Comparison of ENCODE assay signal across 22 cellular contexts in the genomic region with DNA sequence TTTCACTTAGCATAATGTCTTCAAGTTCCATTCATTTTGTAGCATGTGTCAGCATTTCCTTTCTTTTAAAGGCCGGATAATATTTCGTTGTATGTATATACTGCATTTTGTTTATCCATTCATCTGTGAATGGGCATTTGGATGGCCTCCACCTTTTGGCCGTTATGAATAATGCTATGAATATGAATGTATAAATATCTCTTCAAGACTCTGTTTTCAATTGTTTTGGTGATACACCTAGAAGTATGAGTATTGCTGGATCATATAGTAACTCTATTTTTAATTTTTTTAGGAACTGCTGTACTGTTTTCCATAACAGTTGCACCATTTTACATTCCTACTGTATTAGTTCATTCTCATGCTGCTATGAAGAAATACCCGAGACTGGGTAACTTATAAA.
A peak's percentile ranks its signal among the peaks of the same experiment; 100 is the strongest.
DNase-seq lines count a peak whose midpoint lies in the region; ATAC-seq, FAIRE-seq and TF ChIP-seq lines count a peak whose summit lies in the region.
"Had no signal": no experiment of that assay in that cellular context is flagged by ENCODE, and none has a peak within 500 bp of the region (broad histone marks: within the 10 kb centered on the region; RNA-seq: fewer than 3 reads in every experiment).

No MANE protein-coding gene starts in this region.

- H3K27ac ChIP-seq in fibroblast of lung (ENCODE audit: insufficient read depth, low read length) (peak overlapping the region; percentile 45), mesenchymal stem cell (ENCODE audit: low read length, poor library complexity, severe bottlenecking) (no peak overlapping the region)
- H3K27ac ChIP-seq: RWPE1, SJSA1 had no signal

- H2BK15ac ChIP-seq in mesenchymal stem cell (ENCODE audit: low read depth, poor library complexity, severe bottlenecking), result no peak overlapping the region

- H4K8ac ChIP-seq in mesenchymal stem cell (ENCODE audit: low read length), result no peak overlapping the region

- H3K79me1 ChIP-seq in mesenchymal stem cell (replicated peaks; ENCODE audit: low read length, poor library complexity, severe bottlenecking), result no peaks in the 10 kb centered on the region

- H3K27me3 ChIP-seq in MG63 (no peaks in the 10 kb centered on the region), fibroblast of lung (ENCODE audit: control insufficient read depth, insufficient read depth, low read length) (no peaks in the 10 kb centered on the region), mesenchymal stem cell (ENCODE audit: control insufficient read depth in 1 of 2, insufficient read depth in 1 of 2, low read length in 2 of 2) (no peaks in the 10 kb centered on the region)
- H3K27me3 ChIP-seq: SJSA1 had no signal

- no peak overlapping the region for H3K4me2 ChIP-seq in fibroblast of lung (ENCODE audit: extremely low read depth, insufficient read depth, low read length)
- H3K4me2 ChIP-seq in mesenchymal stem cell (ENCODE audit: low read length, poor library complexity, severe bottlenecking), result no peak overlapping the region

- no peak overlapping the region for H2BK120ac ChIP-seq in mesenchymal stem cell (ENCODE audit: low read depth, low read length)

- H2BK12ac ChIP-seq in mesenchymal stem cell (ENCODE audit: low read length in 2 of 2), result no peak overlapping the region

- H2BK5ac ChIP-seq in mesenchymal stem cell (ENCODE audit: low read depth, low read length, poor library complexity, severe bottlenecking), result no peak overlapping the region

- H3K4me1 ChIP-seq in fibroblast of lung (ENCODE audit: control insufficient read depth, extremely low read depth, insufficient read depth, low read length), result no peaks in the 10 kb centered on the region
- H3K4me1 ChIP-seq in mesenchymal stem cell (ENCODE audit: control insufficient read depth, insufficient read depth, low read depth, low read length), result no peaks in the 10 kb centered on the region

- no peak overlapping the region for H4K91ac ChIP-seq in mesenchymal stem cell (ENCODE audit: low read length)

- H2AK5ac ChIP-seq in mesenchymal stem cell (ENCODE audit: low read length, severe bottlenecking), result no peak overlapping the region

- H3K4ac ChIP-seq in mesenchymal stem cell (ENCODE audit: low read depth in 1 of 2, low read length in 2 of 2), result no peak overlapping the region

- H2AFZ ChIP-seq in fibroblast of lung (ENCODE audit: low read length), result no peak overlapping the region
- H2AFZ ChIP-seq in mesenchymal stem cell (ENCODE audit: low read depth, low read length), result no peak overlapping the region

- FAIRE-seq in RCC 7860 (lab: Jason Lieb, UNC), result no peak
- FAIRE-seq: HepG2 had no signal

- no peak overlapping the region for H3K4me3 ChIP-seq in MG63
- no peak overlapping the region for H3K4me3 ChIP-seq in fibroblast of lung (replicated peaks in 1 of 4; ENCODE audit: control extremely low read depth in 1 of 4, insufficient read depth in 1 of 4, low read depth in 3 of 4, low read length in 4 of 4)
- no peak overlapping the region for H3K4me3 ChIP-seq in mesenchymal stem cell (ENCODE audit: insufficient read depth in 1 of 2, low read depth in 1 of 2, low read length in 2 of 2)
- H3K4me3 ChIP-seq: SJSA1 had no signal

- ATAC-seq in GM18858 (IDR thresholded peaks at IDR 0.05; ENCODE audit: unreplicated experiment), result no peak
- ATAC-seq: HCT116, HepG2 had no signal

- no peaks in the 10 kb centered on the region for H3K79me2 ChIP-seq in fibroblast of lung (ENCODE audit: control insufficient read depth, insufficient read depth, low read length)

- WGBS in mesenchymal stem cell, result 100% methylated on average over 2 of the region's 4 CpGs

- H3K14ac ChIP-seq in mesenchymal stem cell (ENCODE audit: low read length in 2 of 2), result no peak overlapping the region

- no peak overlapping the region for H3K18ac ChIP-seq in mesenchymal stem cell (ENCODE audit: low read depth in 1 of 2, low read length in 2 of 2)

- no peak overlapping the region for H3K9ac ChIP-seq in fibroblast of lung (ENCODE audit: insufficient read depth, low read length)
- H3K9ac ChIP-seq in mesenchymal stem cell (ENCODE audit: low read length), result no peak overlapping the region

- TF ChIP-seq CTCF in fibroblast of lung (conservative IDR thresholded peaks at IDR 0.05 in 1 of 2, IDR thresholded peaks at IDR 0.05 in 1 of 2; ENCODE audit: low read depth in 1 of 2, low read length in 2 of 2), result no peak

- H3K9me3 ChIP-seq in MG63 (peaks cover 34% of the 10 kb centered on the region), fibroblast of lung (ENCODE audit: control insufficient read depth, insufficient read depth, low read depth, low read length) (no peaks in the 10 kb centered on the region), mesenchymal stem cell (ENCODE audit: control insufficient read depth, low read length) (peaks cover 40% of the 10 kb centered on the region)

- no peaks in the 10 kb centered on the region for H3K36me3 ChIP-seq in MG63
- no peaks in the 10 kb centered on the region for H3K36me3 ChIP-seq in fibroblast of lung (ENCODE audit: control insufficient read depth, insufficient read depth, low read length)
- H3K36me3 ChIP-seq in mesenchymal stem cell (ENCODE audit: control insufficient read depth in 1 of 2, insufficient read depth in 2 of 2, low read depth in 1 of 2, low read length in 2 of 2), result no peaks in the 10 kb centered on the region
- H3K36me3 ChIP-seq: SJSA1 had no signal

- H3K23ac ChIP-seq in mesenchymal stem cell (ENCODE audit: low read length in 2 of 2), result no peak overlapping the region

- peak; percentile 30 for DNase-seq in EL
- DNase-seq in MG63, result peak; percentile 78
- DNase-seq in fibroblast of lung (ENCODE audit: low read depth in 2 of 2), result peak in 1 of 2 donors; percentile 59
- peak; percentile 31 for DNase-seq in non-pigmented ciliary epithelial cell (ENCODE audit: low read depth)
- DNase-seq in RCC 7860 (ENCODE audit: low spot score), result no peak
- DNase-seq in cortex of kidney (lab: John Stamatoyannopoulos, UW), result no peak
- no peak for DNase-seq in mesenchymal stem cell
- DNase-seq: AML-193; DMS53; MM.1S; NCI-H1105; NCI-H1694; NCI-H2107; NCI-H345; NCI-H69; NK-92 treated with Interleukin-12 subunit alpha and Interleukin-12 subunit beta, amount 100 ng/mL, for 24 hours; OCI-M1 had no signal

- no peaks in the 10 kb centered on the region for H4K20me1 ChIP-seq in fibroblast of lung (ENCODE audit: control insufficient read depth, extremely low read depth, insufficient read depth, low read length)

Comparison
In these comparisons a context has a peak if more than half of its experiments do, and no peak if none do; other contexts are left out.
1. DNase-seq: peak in EL (single experiment), MG63 (single experiment) and non-pigmented ciliary epithelial cell (single experiment); none in RCC 7860 (single experiment), cortex of kidney (single experiment) and mesenchymal stem cell (single experiment).